33 cellular contexts compared by ENCODE assay signal in the genomic region with DNA sequence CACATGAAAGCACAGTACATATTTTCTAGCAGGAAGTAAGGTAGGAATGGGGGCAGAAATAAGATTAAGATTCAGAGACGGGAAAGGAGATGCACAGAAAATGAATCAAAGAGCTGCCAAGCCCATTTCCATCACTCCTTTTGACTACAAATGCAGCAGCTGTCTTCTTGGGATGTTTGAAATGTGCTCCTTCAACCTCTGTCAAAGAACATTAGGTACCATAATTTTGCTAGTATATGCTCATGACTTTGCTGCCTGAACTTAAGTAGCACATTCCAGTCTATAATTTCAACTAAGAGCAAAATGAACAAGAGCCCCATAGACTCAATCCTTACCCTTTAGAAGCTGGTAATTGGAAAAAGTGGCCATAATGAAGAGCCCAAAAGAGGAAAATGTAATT.
"Had no signal": no experiment of that assay in that cellular context is flagged by ENCODE, and none has a peak within 500 bp of the region (broad histone marks: within the 10 kb centered on the region; RNA-seq: fewer than 3 reads in every experiment).

No MANE protein-coding gene starts in this region.

- H3K27ac Mint-ChIP-seq: activated CD4-positive, alpha-beta memory T cell treated with anti-CD3 and anti-CD28 coated beads for 36 hours; activated CD4-positive, alpha-beta T cell treated with anti-CD3 and anti-CD28 coated beads, Interleukin-2, amount 10 ng/mL, durations not matched to agents 24 days and 14 days; activated naive CD4-positive, alpha-beta T cell treated with anti-CD3 and anti-CD28 coated beads, Interleukin-2, amount 10 ng/mL, durations not matched to agents 7 days and 5 days; activated naive CD8-positive, alpha-beta T cell treated with anti-CD3 and anti-CD28 coated beads, Interleukin-2, amount 10 ng/mL, durations not matched to agents 7 days and 5 days; activated T-cell treated with anti-CD3 and anti-CD28 coated beads, Interleukin-2, amount 50 U/mL, for 24 hours; nephron; stimulated activated naive B cell treated with anti-CD40 and anti-IgM and Interleukin-4, amounts not matched to agents 10 μg/mL and 1 μg/mL and 100 μg/mL, for 72 hours had no signal

- FAIRE-seq: endometrium, frontal cortex, islet of Langerhans, pancreas had no signal

- H3K9me3 Mint-ChIP-seq: activated CD4-positive, alpha-beta memory T cell treated with anti-CD3 and anti-CD28 coated beads for 36 hours; activated CD4-positive, alpha-beta T cell treated with anti-CD3 and anti-CD28 coated beads, Interleukin-2, amount 10 ng/mL, durations not matched to agents 24 days and 14 days; activated naive CD4-positive, alpha-beta T cell treated with anti-CD3 and anti-CD28 coated beads, Interleukin-2, amount 10 ng/mL, durations not matched to agents 7 days and 5 days; activated naive CD8-positive, alpha-beta T cell treated with anti-CD3 and anti-CD28 coated beads, Interleukin-2, amount 10 ng/mL, durations not matched to agents 7 days and 5 days; brain; nephron; stimulated activated naive B cell treated with anti-CD40 and anti-IgM and Interleukin-4, amounts not matched to agents 10 μg/mL and 1 μg/mL and 100 μg/mL, for 72 hours had no signal

- H3K27me3 ChIP-seq: ascending aorta, cardiac muscle cell, colonic mucosa, left lung, suprapubic skin, tibial artery, upper lobe of right lung had no signal

- H3K27me3 Mint-ChIP-seq: activated CD4-positive, alpha-beta memory T cell treated with anti-CD3 and anti-CD28 coated beads for 36 hours; activated CD4-positive, alpha-beta T cell treated with anti-CD3 and anti-CD28 coated beads, Interleukin-2, amount 10 ng/mL, durations not matched to agents 24 days and 14 days; activated naive CD4-positive, alpha-beta T cell treated with anti-CD3 and anti-CD28 coated beads, Interleukin-2, amount 10 ng/mL, durations not matched to agents 7 days and 5 days; activated naive CD8-positive, alpha-beta T cell treated with anti-CD3 and anti-CD28 coated beads, Interleukin-2, amount 10 ng/mL, durations not matched to agents 7 days and 5 days; activated T-cell treated with anti-CD3 and anti-CD28 coated beads, Interleukin-2, amount 50 U/mL, for 24 hours; brain; stimulated activated naive B cell treated with anti-CD40 and anti-IgM and Interleukin-4, amounts not matched to agents 10 μg/mL and 1 μg/mL and 100 μg/mL, for 72 hours had no signal

- ATAC-seq: left lung; mucosa of descending colon; pancreas; stimulated activated naive B cell treated with anti-CD40 and anti-IgM and Interleukin-4, amounts not matched to agents 10 μg/mL and 1 μg/mL and 100 μg/mL, for 72 hours; upper lobe of right lung had no signal

- H3K27ac ChIP-seq: ascending aorta, cardiac muscle cell, colonic mucosa, epithelial cell of prostate, left lung, pancreas, prostate gland, suprapubic skin, tibial artery, upper lobe of right lung had no signal

- H3K9me3 ChIP-seq: ascending aorta, colonic mucosa, left lung, mucosa of descending colon, pancreas, prostate gland, suprapubic skin, tibial artery, upper lobe of right lung had no signal

- DNase-seq: activated CD4-positive, alpha-beta memory T cell treated with anti-CD3 and anti-CD28 coated beads for 36 hours; activated CD4-positive, alpha-beta T cell treated with anti-CD3 and anti-CD28 coated beads, Interleukin-2, amount 10 ng/mL, durations not matched to agents 24 days and 14 days; activated CD4-positive, CD25-positive, alpha-beta regulatory T cell treated with anti-CD3 and anti-CD28 coated beads, Interleukin-2, amount 50 U/mL, for 72 hours; activated CD8-positive, alpha-beta memory T cell treated with anti-CD3 and anti-CD28 coated beads, Interleukin-2, amount 50 U/mL, for 4 hours; activated gamma-delta T cell; activated naive CD4-positive, alpha-beta T cell treated with anti-CD3 and anti-CD28 coated beads, Interleukin-2, amount 10 ng/mL, durations not matched to agents 7 days and 5 days; activated naive CD8-positive, alpha-beta T cell treated with anti-CD3 and anti-CD28 coated beads, Interleukin-2, amount 10 ng/mL, durations not matched to agents 7 days and 5 days; activated T-cell treated with anti-CD3 and anti-CD28 coated beads, Interleukin-2, amount 50 U/mL, for 24 hours; cerebellar nuclear complex; colonic mucosa; effector CD8-positive, alpha-beta T cell; left lung; mesendoderm; mucosa of descending colon; nucleus accumbens; pancreas; stimulated activated CD4-positive, alpha-beta T cell treated with anti-CD3 and anti-CD28 coated beads, Interleukin-1b, Interleukin-23, amount 100 ng/mL, for 48 hours; stimulated activated naive B cell treated with anti-CD40 and anti-IgM and Interleukin-4, amounts not matched to agents 10 μg/mL and 1 μg/mL and 100 μg/mL, for 72 hours; T1000; tibial artery; upper lobe of right lung had no signal

- H3K4me1 Mint-ChIP-seq: activated CD4-positive, alpha-beta T cell treated with anti-CD3 and anti-CD28 coated beads, Interleukin-2, amount 10 ng/mL, durations not matched to agents 24 days and 14 days; activated naive CD4-positive, alpha-beta T cell treated with anti-CD3 and anti-CD28 coated beads, Interleukin-2, amount 10 ng/mL, durations not matched to agents 7 days and 5 days; activated naive CD8-positive, alpha-beta T cell treated with anti-CD3 and anti-CD28 coated beads, Interleukin-2, amount 10 ng/mL, durations not matched to agents 7 days and 5 days; stimulated activated naive B cell treated with anti-CD40 and anti-IgM and Interleukin-4, amounts not matched to agents 10 μg/mL and 1 μg/mL and 100 μg/mL, for 72 hours had no signal

- H3K4me2 ChIP-seq: smooth muscle cell had no signal

- H3K4me1 ChIP-seq: ascending aorta, colonic mucosa, left lung, prostate gland, tibial artery, upper lobe of right lung had no signal

- H3K36me3 Mint-ChIP-seq: activated CD4-positive, alpha-beta memory T cell treated with anti-CD3 and anti-CD28 coated beads for 36 hours; activated naive CD4-positive, alpha-beta T cell treated with anti-CD3 and anti-CD28 coated beads, Interleukin-2, amount 10 ng/mL, durations not matched to agents 7 days and 5 days; activated naive CD8-positive, alpha-beta T cell treated with anti-CD3 and anti-CD28 coated beads, Interleukin-2, amount 10 ng/mL, durations not matched to agents 7 days and 5 days; brain; stimulated activated naive B cell treated with anti-CD40 and anti-IgM and Interleukin-4, amounts not matched to agents 10 μg/mL and 1 μg/mL and 100 μg/mL, for 72 hours had no signal

- H3K36me3 ChIP-seq: ascending aorta, cardiac muscle cell, colonic mucosa, left lung, pancreas, prostate gland, suprapubic skin, tibial artery, upper lobe of right lung had no signal

- H3K4me3 ChIP-seq: ascending aorta, cardiac muscle cell, colonic mucosa, left lung, lung, mucosa of descending colon, pancreas, prostate gland, smooth muscle cell, suprapubic skin, tibial artery, upper lobe of right lung had no signal

- H3K4me3 Mint-ChIP-seq: activated CD4-positive, alpha-beta memory T cell treated with anti-CD3 and anti-CD28 coated beads for 36 hours; activated CD4-positive, alpha-beta T cell treated with anti-CD3 and anti-CD28 coated beads, Interleukin-2, amount 10 ng/mL, durations not matched to agents 24 days and 14 days; activated naive CD4-positive, alpha-beta T cell treated with anti-CD3 and anti-CD28 coated beads, Interleukin-2, amount 10 ng/mL, durations not matched to agents 7 days and 5 days; activated naive CD8-positive, alpha-beta T cell treated with anti-CD3 and anti-CD28 coated beads, Interleukin-2, amount 10 ng/mL, durations not matched to agents 7 days and 5 days; activated T-cell treated with anti-CD3 and anti-CD28 coated beads, Interleukin-2, amount 50 U/mL, for 24 hours; nephron; stimulated activated naive B cell treated with anti-CD40 and anti-IgM and Interleukin-4, amounts not matched to agents 10 μg/mL and 1 μg/mL and 100 μg/mL, for 72 hours had no signal
